In the genomic region with DNA sequence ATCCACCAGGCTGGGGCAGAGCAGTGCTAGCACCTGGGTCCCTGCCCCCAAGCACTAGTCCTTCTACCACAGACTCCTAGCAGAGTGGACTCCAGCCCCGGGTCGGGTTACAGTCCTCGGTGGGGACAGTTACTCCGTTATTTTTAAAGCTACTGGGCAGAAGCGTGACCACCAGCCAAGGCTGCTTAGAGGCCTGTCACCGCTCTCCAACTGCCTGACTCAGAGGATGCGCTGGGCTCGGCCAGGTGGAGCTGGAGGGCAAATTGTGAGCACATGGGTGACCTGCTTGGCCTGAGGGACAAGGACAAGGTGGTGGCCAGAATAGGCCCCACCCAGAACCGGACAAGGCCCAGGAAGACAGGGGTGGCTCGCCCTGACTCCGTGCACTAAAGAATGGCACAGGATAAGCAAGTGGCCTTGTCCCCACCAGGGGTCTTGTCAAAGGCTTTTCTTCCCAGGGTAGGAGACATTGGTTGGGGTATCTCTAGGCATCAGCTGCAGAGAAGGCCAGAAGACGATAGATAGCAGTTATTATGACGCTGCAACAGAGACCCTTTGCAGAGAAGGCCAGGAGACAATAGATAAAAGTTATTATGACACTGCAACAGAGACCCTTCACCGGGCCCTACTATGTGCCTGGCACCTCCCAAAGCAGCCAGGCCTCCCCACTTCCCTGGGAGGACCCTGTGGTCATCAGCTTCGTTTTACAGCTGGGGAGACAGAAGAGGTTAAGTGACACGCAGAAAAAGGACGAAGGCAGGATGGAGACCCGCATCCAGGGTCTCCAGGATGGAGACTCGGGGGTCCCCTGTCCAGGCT, we compare ENCODE assay signal across 10 cellular contexts. TPM values are rescaled to one million over a fixed set of nuclear protein-coding genes. Genes with fewer than 3 reads are reported as not detected.
A peak's percentile ranks its signal among the peaks of the same experiment; 100 is the strongest.
DNase-seq lines count a peak whose midpoint lies in the region; ATAC-seq and TF ChIP-seq lines count a peak whose summit lies in the region.
"Had no signal": no experiment of that assay in that cellular context is flagged by ENCODE, and none has a peak within 500 bp of the region (broad histone marks: within the 10 kb centered on the region; RNA-seq: fewer than 3 reads in every experiment).

No MANE protein-coding gene starts in this region.

- H3K4me3 ChIP-seq in AG04450 (ENCODE audit: low read depth, low read length): peak overlapping the region; percentile 82; the same call in 1 of the 2 replicates

- H3K27ac Mint-ChIP-seq in activated naive CD8-positive, alpha-beta T cell treated with anti-CD3 and anti-CD28 coated beads for 36 hours: no peak overlapping the region
- H3K27ac Mint-ChIP-seq in naive thymus-derived CD8-positive, alpha-beta T cell: peak overlapping the region in 4 of 10 donors; percentile 43 to 77 (median 52)

- no peaks in the 10 kb centered on the region for H3K36me3 Mint-ChIP-seq in activated naive CD8-positive, alpha-beta T cell treated with anti-CD3 and anti-CD28 coated beads for 36 hours
- H3K36me3 Mint-ChIP-seq in naive thymus-derived CD8-positive, alpha-beta T cell: no peaks in the 10 kb centered on the region

- no peak for TF ChIP-seq CTCF in AG04450 (IDR thresholded peaks at IDR 0.05; ENCODE audit: low read depth, low read length)

- ATAC-seq in naive thymus-derived CD8-positive, alpha-beta T cell: no peak
- ATAC-seq in HG03025 (IDR thresholded peaks at IDR 0.05; ENCODE audit: low FRiP score, unreplicated experiment) (no peak), GM18861 (IDR thresholded peaks at IDR 0.05; ENCODE audit: unreplicated experiment) (no peak)

- no peaks in the 10 kb centered on the region for H3K9me3 Mint-ChIP-seq in activated naive CD8-positive, alpha-beta T cell treated with anti-CD3 and anti-CD28 coated beads for 36 hours
- no peaks in the 10 kb centered on the region for H3K9me3 Mint-ChIP-seq in naive thymus-derived CD8-positive, alpha-beta T cell

- POLR2A ChIA-PET in AG04450 (lab: Yijun Ruan, JAX): interaction anchor here (1.3 kb wide), 1 partner anchor 10 kb away, joined by 4 read pairs; a partner anchor contains a TSS
- POLR2A ChIA-PET in naive thymus-derived CD8-positive, alpha-beta T cell (lab: Charles Lee): interaction anchor here (0.7 to 2.1 kb wide), 2 partner anchors 11 to 94 kb away, joined by 4 to 20 read pairs; a partner anchor contains a TSS

- no peaks in the 10 kb centered on the region for H3K27me3 ChIP-seq in AG04450 (ENCODE audit: control insufficient read depth, insufficient read depth, low read length)

- no peaks in the 10 kb centered on the region for H3K27me3 Mint-ChIP-seq in activated naive CD8-positive, alpha-beta T cell treated with anti-CD3 and anti-CD28 coated beads for 36 hours
- no peaks in the 10 kb centered on the region for H3K27me3 Mint-ChIP-seq in naive thymus-derived CD8-positive, alpha-beta T cell

- no peaks in the 10 kb centered on the region for H3K9me3 ChIP-seq in AG04450 (ENCODE audit: control insufficient read depth, insufficient read depth, low read length)

- CTCF ChIA-PET in AG04450 (lab: Charles Lee): interaction anchor here (1.0 to 1.6 kb wide), 2 partner anchors 12 to 171 kb away, joined by 3 to 4 read pairs; no protein-coding TSS in a partner anchor

- in situ Hi-C loops in Caki2 (cut with HindIII; ENCODE audit: low pct_unique_long_range_greater_than_20kb, low sequenced_read_pairs): no loop called here

- peaks cover 3% of the 10 kb centered on the region for H3K4me1 Mint-ChIP-seq in activated naive CD8-positive, alpha-beta T cell treated with anti-CD3 and anti-CD28 coated beads for 36 hours
- peaks cover 6 to 14% (median 8%) of the 10 kb centered on the region in 4 donors for H3K4me1 Mint-ChIP-seq in naive thymus-derived CD8-positive, alpha-beta T cell

- DNase-seq in AG04450 (ENCODE audit: low read depth, low spot score) (no peak), Caki2 (ENCODE audit: low read depth) (peak; percentile 43), NCI-H774 (lab: John Stamatoyannopoulos, UW) (no peak), mucosa of gallbladder (ENCODE audit: low spot score) (no peak)
- DNase-seq in activated naive CD8-positive, alpha-beta T cell treated with anti-CD3 and anti-CD28 coated beads for 36 hours: no peak
- no peak for DNase-seq in naive thymus-derived CD8-positive, alpha-beta T cell
- DNase-seq: HCEC 1CT, kidney glomerular epithelial cell had no signal

- no peak overlapping the region for H3K27ac ChIP-seq in AG04450 (ENCODE audit: low read depth, low read length)

- peak overlapping the region; percentile 56 for H3K4me3 Mint-ChIP-seq in activated naive CD8-positive, alpha-beta T cell treated with anti-CD3 and anti-CD28 coated beads for 36 hours
- peak overlapping the region; percentile 62 to 86 (median 69) for H3K4me3 Mint-ChIP-seq in naive thymus-derived CD8-positive, alpha-beta T cell

RNA-seq across cellular contexts. Expression of a gene that starts 1.6 kb away (rescaled TPM):
- 3.4 and 5.0 TPM in 2 replicates for polyA plus RNA-seq in AG04450 (2011; rRNA removed)
- polyA minus RNA-seq in AG04450 (2011; rRNA and poly(A)+ RNA removed): 12.2 and 12.8 TPM in 2 replicates
- 1.4 and 4.8 TPM in 2 replicates for total RNA-seq in Caki2 (2014; rRNA removed; shearing (Covaris generic); ENCODE audit: low replicate concordance)
- 1 to 10 TPM; 3.6 TPM for total RNA-seq in activated naive CD8-positive, alpha-beta T cell treated with anti-CD3 and anti-CD28 coated beads for 36 hours
- 1 to 10 TPM; 6.2 to 7.0 TPM for total RNA-seq in naive thymus-derived CD8-positive, alpha-beta T cell
- polyA plus RNA-seq in naive thymus-derived CD8-positive, alpha-beta T cell: 1 to 10 TPM in 1 of 3 donors, under 1 TPM in 2; 0.45 to 1.4 (median 0.80) TPM
- total RNA-seq in mucosa of gallbladder: 11.6 TPM

RNA-seq across cellular contexts. Expression of a gene that starts 10.4 kb away (rescaled TPM):
- polyA plus RNA-seq in AG04450 (2011; rRNA removed): 6.1 and 8.9 TPM in 2 replicates
- polyA minus RNA-seq in AG04450 (2011; rRNA and poly(A)+ RNA removed): 7.3 and 8.0 TPM in 2 replicates
- 79.9 and 88.8 TPM in 2 replicates for total RNA-seq in Caki2 (2014; rRNA removed; shearing (Covaris generic); ENCODE audit: low replicate concordance)
- total RNA-seq in activated naive CD8-positive, alpha-beta T cell treated with anti-CD3 and anti-CD28 coated beads for 36 hours: 10 to 100 TPM; 26.8 to 31.8 TPM
- total RNA-seq in naive thymus-derived CD8-positive, alpha-beta T cell: 10 to 100 TPM; 35.1 TPM
- 10 to 100 TPM in 2 of 3 donors, 1 to 10 TPM in 1; 7.7 to 15.9 (median 15.4) TPM for polyA plus RNA-seq in naive thymus-derived CD8-positive, alpha-beta T cell
- total RNA-seq in mucosa of gallbladder: 32.5 TPM

RNA-seq across cellular contexts. Expression of a gene that starts 15.8 kb away (rescaled TPM):
- 185 and 209 TPM in 2 replicates for polyA plus RNA-seq in AG04450 (2011; rRNA removed)
- polyA minus RNA-seq in AG04450 (2011; rRNA and poly(A)+ RNA removed): 57.7 and 61.3 TPM in 2 replicates
- 443 and 486 TPM in 2 replicates for total RNA-seq in Caki2 (2014; rRNA removed; shearing (Covaris generic); ENCODE audit: low replicate concordance)
- 100 to 1,000 TPM; 165 to 168 TPM for total RNA-seq in activated naive CD8-positive, alpha-beta T cell treated with anti-CD3 and anti-CD28 coated beads for 36 hours
- 100 to 1,000 TPM; 183 TPM for total RNA-seq in naive thymus-derived CD8-positive, alpha-beta T cell
- polyA plus RNA-seq in naive thymus-derived CD8-positive, alpha-beta T cell: 100 to 1,000 TPM; 209 to 256 (median 222) TPM
- total RNA-seq in mucosa of gallbladder: 169 TPM
